33 cellular contexts compared by ENCODE assay signal in the genomic region with DNA sequence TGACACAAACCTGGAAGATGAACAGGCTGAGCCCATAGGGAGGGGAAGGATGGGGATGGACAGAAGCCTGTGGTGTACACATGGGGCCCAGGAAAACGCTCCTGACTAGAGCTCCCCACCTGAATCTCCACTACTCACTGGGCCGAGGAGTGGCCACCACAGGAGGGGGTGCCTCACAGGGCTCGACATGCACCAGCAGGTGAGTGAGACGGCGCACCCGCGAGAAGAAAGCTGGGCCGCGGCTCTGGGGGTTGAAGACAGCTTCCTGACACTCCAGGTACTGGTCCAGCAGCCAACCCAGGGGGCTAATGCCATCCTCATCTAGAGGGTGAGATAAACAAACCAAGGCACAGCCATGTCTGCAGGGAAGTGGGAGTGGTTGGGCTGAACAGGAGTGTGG.
"Had no signal": no experiment of that assay in that cellular context is flagged by ENCODE, and none has a peak within 500 bp of the region (broad histone marks: within the 10 kb centered on the region; RNA-seq: fewer than 3 reads in every experiment).

No MANE protein-coding gene starts in this region.

- H3K4me3 Mint-ChIP-seq: activated CD8-positive, alpha-beta T cell treated with anti-CD3 and anti-CD28 coated beads for 36 hours; activated naive CD4-positive, alpha-beta T cell treated with anti-CD3 and anti-CD28 coated beads for 36 hours; activated naive CD8-positive, alpha-beta T cell treated with anti-CD3 and anti-CD28 coated beads, Interleukin-2, amount 10 ng/mL, durations not matched to agents 7 days and 5 days; activated T-cell treated with anti-CD3 and anti-CD28 coated beads, Interleukin-2, amount 50 U/mL, for 4 hours; brain; T-helper 17 cell; T-helper 2 cell treated with Interferon-gamma antibody and Interleukin-4, amounts not matched to agents 5 μg/mL and 100 μg/mL, for 36 hours had no signal

- H3K36me3 ChIP-seq: breast epithelium, colonic mucosa had no signal

- FAIRE-seq: endometrium, endothelial cell of umbilical vein had no signal

- H3K27ac ChIP-seq: ascending aorta, breast epithelium, cardiac muscle cell, colonic mucosa, epithelial cell of prostate, esophagus squamous epithelium, gastroesophageal sphincter, heart right ventricle, WERI-Rb-1 had no signal

- H3K36me3 Mint-ChIP-seq: activated naive CD4-positive, alpha-beta T cell treated with anti-CD3 and anti-CD28 coated beads, Interleukin-2, amount 50 U/mL, for 72 hours had no signal

- H3K27ac Mint-ChIP-seq: activated CD8-positive, alpha-beta T cell treated with anti-CD3 and anti-CD28 coated beads for 36 hours; activated naive CD8-positive, alpha-beta T cell treated with anti-CD3 and anti-CD28 coated beads, Interleukin-2, amount 10 ng/mL, durations not matched to agents 7 days and 5 days; activated T-helper 2 cell treated with anti-CD3 and anti-CD28 coated beads, Interferon-gamma antibody, Interleukin-2, Interleukin-4, amounts not matched to agents 10 μg/mL and 5 μg/mL and 100 μg/mL, durations not matched to agents 14 hours and 24 hours and 36 hours; T-helper 17 cell; T-helper 2 cell treated with Interferon-gamma antibody and Interleukin-4, amounts not matched to agents 5 μg/mL and 100 μg/mL, for 36 hours had no signal

- H3K9me3 Mint-ChIP-seq: activated CD8-positive, alpha-beta T cell treated with anti-CD3 and anti-CD28 coated beads for 36 hours; activated naive CD4-positive, alpha-beta T cell treated with anti-CD3 and anti-CD28 coated beads for 36 hours; activated naive CD4-positive, alpha-beta T cell treated with anti-CD3 and anti-CD28 coated beads, Interleukin-2, amount 50 U/mL, for 72 hours; activated naive CD8-positive, alpha-beta T cell treated with anti-CD3 and anti-CD28 coated beads, Interleukin-2, amount 10 ng/mL, durations not matched to agents 7 days and 5 days; activated T-cell treated with anti-CD3 and anti-CD28 coated beads, Interleukin-2, amount 50 U/mL, for 4 hours; activated T-helper 2 cell treated with anti-CD3 and anti-CD28 coated beads, Interferon-gamma antibody, Interleukin-2, Interleukin-4, amounts not matched to agents 10 μg/mL and 5 μg/mL and 100 μg/mL, durations not matched to agents 14 hours and 24 hours and 36 hours; brain; T-helper 2 cell treated with Interferon-gamma antibody and Interleukin-4, amounts not matched to agents 5 μg/mL and 100 μg/mL, for 36 hours had no signal

- H3K27me3 Mint-ChIP-seq: activated CD8-positive, alpha-beta T cell treated with anti-CD3 and anti-CD28 coated beads for 36 hours; activated naive CD8-positive, alpha-beta T cell treated with anti-CD3 and anti-CD28 coated beads, Interleukin-2, amount 10 ng/mL, durations not matched to agents 7 days and 5 days; brain; T-helper 17 cell had no signal

- DNase-seq: activated CD4-positive, alpha-beta T cell treated with anti-CD3 and anti-CD28 coated beads for 4 hours; activated CD4-positive, alpha-beta T cell treated with anti-CD3 and anti-CD28 coated beads, Interleukin-2, amount 50 U/mL, for 1 hour; activated CD4-positive, alpha-beta T cell treated with anti-CD3 and anti-CD28 coated beads, Interleukin-2, amount 50 U/mL, for 48 hours; activated CD4-positive, CD25-positive, alpha-beta regulatory T cell; activated CD4-positive, CD25-positive, alpha-beta regulatory T cell treated with anti-CD3 and anti-CD28 coated beads, Interleukin-2, amount 50 U/mL, for 72 hours; activated CD8-positive, alpha-beta memory T cell treated with anti-CD3 and anti-CD28 coated beads for 24 hours; activated CD8-positive, alpha-beta T cell treated with anti-CD3 and anti-CD28 coated beads for 36 hours; activated effector memory CD4-positive, alpha-beta T cell treated with anti-CD3 and anti-CD28 coated beads, Interleukin-2, amount 50 U/mL, for 16 hours; activated naive CD4-positive, alpha-beta T cell treated with anti-CD3 and anti-CD28 coated beads for 36 hours; activated naive CD8-positive, alpha-beta T cell treated with anti-CD3 and anti-CD28 coated beads, Interleukin-2, amount 10 ng/mL, durations not matched to agents 7 days and 5 days; activated T-cell treated with anti-CD3 and anti-CD28 coated beads, Interleukin-2, amount 50 U/mL, for 4 hours; central memory CD4-positive, alpha-beta T cell; cerebellar nuclear complex; colonic mucosa; effector CD8-positive, alpha-beta T cell; esophagus squamous epithelium; foreskin melanocyte; heart right ventricle; T-helper 1 cell; T-helper 17 cell; T1000; WERI-Rb-1 had no signal

- ATAC-seq: activated CD8-positive, alpha-beta T cell treated with anti-CD3 and anti-CD28 coated beads for 36 hours; activated naive CD4-positive, alpha-beta T cell treated with anti-CD3 and anti-CD28 coated beads, Interleukin-2, amount 50 U/mL, for 72 hours; activated T-cell treated with anti-CD3 and anti-CD28 coated beads, Interleukin-2, amount 50 U/mL, for 4 hours; gastroesophageal sphincter; heart right ventricle; T-helper 17 cell had no signal

- H3K4me1 Mint-ChIP-seq: brain had no signal

- H3K27me3 ChIP-seq: ascending aorta, breast epithelium, cardiac muscle cell, colonic mucosa, esophagus squamous epithelium, gastroesophageal sphincter, heart right ventricle had no signal

- H3K4me3 ChIP-seq: ascending aorta, breast epithelium, cardiac muscle cell, colonic mucosa, esophagus squamous epithelium, gastroesophageal sphincter, heart right ventricle had no signal

- H3K4me1 ChIP-seq: ascending aorta, breast epithelium, colonic mucosa, esophagus squamous epithelium, gastroesophageal sphincter, heart right ventricle had no signal

- H3K9me3 ChIP-seq: ascending aorta, breast epithelium, colonic mucosa, esophagus squamous epithelium, gastroesophageal sphincter, heart right ventricle had no signal
